ENCODE assay signal across 9 cellular contexts in the genomic region with DNA sequence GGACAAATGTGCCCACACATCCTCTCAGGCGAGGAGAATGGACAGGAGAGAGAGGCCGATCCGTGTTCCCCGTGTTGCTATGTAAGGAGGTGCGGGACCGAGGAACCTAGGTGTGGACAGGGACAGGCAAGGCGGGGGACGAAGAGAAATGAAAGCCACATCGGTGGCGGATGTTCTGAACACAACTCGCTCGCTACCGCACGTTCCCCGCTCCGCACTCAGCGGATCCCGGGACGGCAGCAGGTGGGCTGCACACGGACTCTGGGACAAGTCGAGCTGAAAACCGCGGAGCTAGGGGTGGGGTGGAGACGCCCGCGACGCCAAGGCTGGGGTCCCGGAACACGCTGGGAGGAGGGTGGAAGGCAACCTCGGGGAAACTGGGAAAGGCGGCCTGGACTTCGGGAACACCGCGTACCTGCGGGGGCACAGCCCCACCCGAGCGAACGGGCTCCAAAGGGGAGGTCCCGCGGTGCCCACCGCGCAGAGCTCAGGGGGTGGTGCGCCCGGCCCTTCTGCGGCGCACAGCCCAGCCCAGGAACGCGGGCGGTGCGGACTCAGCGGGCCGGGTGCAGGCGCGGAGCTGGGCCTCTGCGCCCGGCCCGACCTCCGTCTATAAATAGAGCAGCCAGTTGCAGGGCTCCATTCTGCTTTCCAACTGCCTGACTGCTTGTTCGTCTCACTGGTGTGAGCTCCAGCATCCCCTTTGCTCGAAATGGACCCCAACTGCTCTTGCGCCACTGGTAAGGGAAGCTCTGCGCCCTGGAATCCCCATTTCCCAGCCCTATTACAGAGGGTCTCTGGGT. TPM values are rescaled to one million over a fixed set of nuclear protein-coding genes. Genes with fewer than 3 reads are reported as not detected.
A peak's percentile ranks its signal among the peaks of the same experiment; 100 is the strongest.
DNase-seq lines count a peak whose midpoint lies in the region; ATAC-seq, FAIRE-seq and TF ChIP-seq lines count a peak whose summit lies in the region.
"Had no signal": no experiment of that assay in that cellular context is flagged by ENCODE, and none has a peak within 500 bp of the region (broad histone marks: within the 10 kb centered on the region; RNA-seq: fewer than 3 reads in every experiment).

A gene (plus strand): TSS at position 642 of the 803 bp plus-strand sequence. CDS start 71 bp downstream, at position 713.

- ATAC-seq in HG03175 (IDR thresholded peaks at IDR 0.05; ENCODE audit: unreplicated experiment): peak; percentile 77
- ATAC-seq in T-helper 17 cell: peak; percentile 96
- ATAC-seq in HG03565 (IDR thresholded peaks at IDR 0.05; ENCODE audit: unreplicated experiment): no peak

- DNase-seq in DMS53 (lab: John Stamatoyannopoulos, UW): peak; percentile 93
- DNase-seq in T-helper 17 cell: peak in 1 of 3 donors; percentile 39
- DNase-seq in cerebellum (ENCODE audit: low spot score): peak; percentile 72
- DNase-seq in kidney: peak; percentile 92
- no peak for DNase-seq in NCI-H2107 treated with DMSO at 0.1 percent for 48 hours (lab: John Stamatoyannopoulos, UW; ENCODE audit: unreplicated experiment)

- FAIRE-seq in kidney (lab: Jason Lieb, UNC): no peak

- H3K36me3 ChIP-seq in kidney (ENCODE audit: control insufficient read depth in 1 of 2, insufficient read depth in 2 of 2, low read length in 2 of 2): no peaks in the 10 kb centered on the region

- H3K4me1 Mint-ChIP-seq in T-helper 17 cell: peaks cover 18% of the 10 kb centered on the region

- H3K27ac ChIP-seq in kidney (ENCODE audit: low read depth in 2 of 2, low read length in 2 of 2) (peak within 1 kb of the TSS; percentile 88 to 93), skin epidermis (peak within 1 kb of the TSS; percentile 62 to 96 (median 85))

- peak within 1 kb of the TSS; percentile 35 to 87 for H3K9ac ChIP-seq in kidney (ENCODE audit: low read length in 2 of 2)

- H3K27ac Mint-ChIP-seq in T-helper 17 cell: peak within 1 kb of the TSS; percentile 24

- no peak for TF ChIP-seq CTCF in kidney (IDR thresholded peaks at IDR 0.05; ENCODE audit: borderline replicate concordance, extremely low read depth, insufficient read depth)

- H3K9me3 ChIP-seq in T-helper 17 cell (ENCODE audit: control insufficient read depth, low read length, poor library complexity, severe bottlenecking) (no peaks in the 10 kb centered on the region), kidney (ENCODE audit: control insufficient read depth in 1 of 2, low read length in 2 of 2) (no peaks in the 10 kb centered on the region)

- H3K4me3 ChIP-seq in kidney (ENCODE audit: low read length in 2 of 2) (peak within 1 kb of the TSS; percentile 72 to 85), skin epidermis (peak within 1 kb of the TSS; percentile 30 to 65 (median 52))

- intact Hi-C loops in kidney (cut with DNase I): no loop called here

- H3K36me3 Mint-ChIP-seq in T-helper 17 cell (ENCODE audit: low read depth): no peaks in the 10 kb centered on the region

- H3K4me1 ChIP-seq in kidney (ENCODE audit: control insufficient read depth in 1 of 2, insufficient read depth in 1 of 2, low read depth in 1 of 2, low read length in 2 of 2): peaks cover 0 to 3% of the 10 kb centered on the region in 2 donors

- H3K4me3 Mint-ChIP-seq in T-helper 17 cell: peak within 1 kb of the TSS; percentile 95

- H3K27me3 Mint-ChIP-seq in T-helper 17 cell: peaks cover 12% of the 10 kb centered on the region

RNA-seq across cellular contexts. Expression of the gene that starts here (rescaled TPM):
- total RNA-seq in T-helper 17 cell (1 to 10 TPM; 1.9 to 8.7 TPM), cerebellum (1.1 TPM), kidney (258 TPM)
- 191 TPM for polyA plus RNA-seq in kidney (ENCODE audit: insufficient read depth, low read depth, low replicate concordance)
- total RNA-seq: NCI-H460 had no signal

Comparison
In these comparisons a context has a peak if more than half of its experiments do, and no peak if none do; other contexts are left out.
1. RNA of the gene that starts here (total RNA-seq): 258 TPM in kidney (single experiment); 1.9 to 8.7 TPM in T-helper 17 cell and 1.1 TPM in cerebellum (single experiment); every median in the first group is over 10 times any median in the second.